In the genomic region with DNA sequence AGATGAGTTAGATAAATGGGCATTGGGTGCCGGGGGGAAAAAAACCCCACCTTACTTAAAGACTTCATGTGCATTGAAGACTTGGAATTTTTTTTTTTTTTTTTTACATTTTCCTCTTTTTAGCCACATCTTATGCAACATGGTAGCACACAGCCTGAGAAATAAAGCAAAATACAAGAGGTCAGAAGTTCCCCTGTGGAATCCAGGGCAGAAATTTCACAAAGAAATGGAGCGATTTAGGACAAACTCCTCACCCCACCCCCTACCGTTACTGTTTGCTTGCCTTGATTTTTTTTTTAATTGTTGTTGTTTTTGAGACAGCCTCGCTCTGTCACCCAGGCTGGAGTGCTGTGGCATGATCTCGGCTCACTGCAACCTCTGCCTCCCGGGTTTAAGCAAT, we compare ENCODE assay signal across 20 cellular contexts.
DNase-seq lines count a peak whose midpoint lies in the region; ATAC-seq and TF ChIP-seq lines count a peak whose summit lies in the region.
"Had no signal": no experiment of that assay in that cellular context is flagged by ENCODE, and none has a peak within 500 bp of the region (broad histone marks: within the 10 kb centered on the region; RNA-seq: fewer than 3 reads in every experiment).

No MANE protein-coding gene starts in this region.

- H3K4me1 ChIP-seq in KMS-11 (ENCODE audit: low read depth, poor library complexity, severe bottlenecking): peaks cover 10% of the 10 kb centered on the region
- H3K4me1 ChIP-seq: pancreas, right lobe of liver had no signal

- DNase-seq in activated T-cell treated with anti-CD3 and anti-CD28 coated beads, Interleukin-2, amount 50 U/mL, for 4 hours: no peak
- DNase-seq in activated T-cell treated with anti-CD3 and anti-CD28 coated beads, Interleukin-2, amount 50 U/mL, for 1 hour: no peak
- no peak for DNase-seq in activated naive CD8-positive, alpha-beta T cell treated with anti-CD3 and anti-CD28 coated beads, Interleukin-2, amount 50 U/mL, for 24 hours
- DNase-seq in NAMALWA (ENCODE audit: low spot score) (no peak), Kasumi-1 (lab: John Stamatoyannopoulos, UW) (no peak), NCI-H1436 (lab: John Stamatoyannopoulos, UW) (no peak)
- DNase-seq: activated CD8-positive, alpha-beta memory T cell treated with anti-CD3 and anti-CD28 coated beads for 24 hours; activated gamma-delta T cell; aorta; DMS53; effector memory CD4-positive, alpha-beta T cell; NCI-H187; NCI-H82; pancreas; right lobe of liver; WERI-Rb-1 had no signal

- H3K4me3 Mint-ChIP-seq in activated T-cell treated with anti-CD3 and anti-CD28 coated beads, Interleukin-2, amount 50 U/mL, for 4 hours: peak overlapping the region; percentile 59
- H3K4me3 Mint-ChIP-seq in activated naive CD8-positive, alpha-beta T cell treated with anti-CD3 and anti-CD28 coated beads, Interleukin-2, amount 50 U/mL, for 24 hours: peak overlapping the region; percentile 47
- H3K4me3 Mint-ChIP-seq in stimulated activated memory B cell treated with anti-CD40 and anti-IgM and Interleukin-4, amounts not matched to agents 10 μg/mL and 1 μg/mL and 100 μg/mL, for 72 hours: no peak overlapping the region

- H2AFZ ChIP-seq in KMS-11 (ENCODE audit: low read depth): no peak overlapping the region

- H3K79me2 ChIP-seq in KMS-11 (ENCODE audit: insufficient read depth, low read depth): no peaks in the 10 kb centered on the region

- peaks cover 18% of the 10 kb centered on the region for H3K4me1 Mint-ChIP-seq in activated T-cell treated with anti-CD3 and anti-CD28 coated beads, Interleukin-2, amount 50 U/mL, for 4 hours (ENCODE audit: low read depth)
- peaks cover 10% of the 10 kb centered on the region for H3K4me1 Mint-ChIP-seq in activated naive CD8-positive, alpha-beta T cell treated with anti-CD3 and anti-CD28 coated beads, Interleukin-2, amount 50 U/mL, for 24 hours
- peaks cover 6% of the 10 kb centered on the region for H3K4me1 Mint-ChIP-seq in stimulated activated memory B cell treated with anti-CD40 and anti-IgM and Interleukin-4, amounts not matched to agents 10 μg/mL and 1 μg/mL and 100 μg/mL, for 72 hours

- H3K9me3 Mint-ChIP-seq in activated T-cell treated with anti-CD3 and anti-CD28 coated beads, Interleukin-2, amount 50 U/mL, for 4 hours: no peaks in the 10 kb centered on the region
- H3K9me3 Mint-ChIP-seq in activated naive CD8-positive, alpha-beta T cell treated with anti-CD3 and anti-CD28 coated beads, Interleukin-2, amount 50 U/mL, for 24 hours: no peaks in the 10 kb centered on the region
- no peaks in the 10 kb centered on the region for H3K9me3 Mint-ChIP-seq in stimulated activated memory B cell treated with anti-CD40 and anti-IgM and Interleukin-4, amounts not matched to agents 10 μg/mL and 1 μg/mL and 100 μg/mL, for 72 hours

- no peak for ATAC-seq in activated T-cell treated with anti-CD3 and anti-CD28 coated beads, Interleukin-2, amount 50 U/mL, for 4 hours
- no peak for ATAC-seq in activated naive CD8-positive, alpha-beta T cell treated with anti-CD3 and anti-CD28 coated beads, Interleukin-2, amount 50 U/mL, for 24 hours
- no peak for ATAC-seq in stimulated activated memory B cell treated with anti-CD40 and anti-IgM and Interleukin-4, amounts not matched to agents 10 μg/mL and 1 μg/mL and 100 μg/mL, for 72 hours
- ATAC-seq: esophagus mucosa, pancreas had no signal

- H3K4me3 ChIP-seq in KMS-11 (IDR thresholded peaks at IDR 0.05; ENCODE audit: insufficient read depth, low read depth, low read length): no peak overlapping the region
- H3K4me3 ChIP-seq: pancreas, right lobe of liver, thoracic aorta had no signal

- no peak for TF ChIP-seq CTCF in KMS-11 (conservative IDR thresholded peaks at IDR 0.05; ENCODE audit: low read depth, low read length)

- no peaks in the 10 kb centered on the region for H3K36me3 Mint-ChIP-seq in activated T-cell treated with anti-CD3 and anti-CD28 coated beads, Interleukin-2, amount 50 U/mL, for 4 hours (ENCODE audit: insufficient read depth)
- no peaks in the 10 kb centered on the region for H3K36me3 Mint-ChIP-seq in activated naive CD8-positive, alpha-beta T cell treated with anti-CD3 and anti-CD28 coated beads, Interleukin-2, amount 50 U/mL, for 24 hours (ENCODE audit: low read depth)
- H3K36me3 Mint-ChIP-seq in stimulated activated memory B cell treated with anti-CD40 and anti-IgM and Interleukin-4, amounts not matched to agents 10 μg/mL and 1 μg/mL and 100 μg/mL, for 72 hours: no peaks in the 10 kb centered on the region

- H3K27ac Mint-ChIP-seq in activated naive CD8-positive, alpha-beta T cell treated with anti-CD3 and anti-CD28 coated beads, Interleukin-2, amount 50 U/mL, for 24 hours: peak overlapping the region; percentile 44
- H3K27ac Mint-ChIP-seq in stimulated activated memory B cell treated with anti-CD40 and anti-IgM and Interleukin-4, amounts not matched to agents 10 μg/mL and 1 μg/mL and 100 μg/mL, for 72 hours: peak overlapping the region; percentile 50

- no peaks in the 10 kb centered on the region for H4K20me1 ChIP-seq in KMS-11 (ENCODE audit: insufficient read depth)

- H3K4me2 ChIP-seq in KMS-11: no peak overlapping the region

- no peak overlapping the region for H3K9ac ChIP-seq in KMS-11

- H3K27ac ChIP-seq in KMS-11: 0 out of 2 replicates have a peak overlapping the region, but pooled peaks have one; percentile 73
- H3K27ac ChIP-seq: pancreas, right lobe of liver, thoracic aorta, WERI-Rb-1 had no signal

- no peaks in the 10 kb centered on the region for H3K27me3 ChIP-seq in KMS-11 (ENCODE audit: insufficient read depth, low read depth)
- H3K27me3 ChIP-seq: pancreas, right lobe of liver had no signal

- H3K36me3 ChIP-seq in KMS-11 (ENCODE audit: insufficient read depth): no peaks in the 10 kb centered on the region
- H3K36me3 ChIP-seq: pancreas, right lobe of liver, thoracic aorta, WERI-Rb-1 had no signal

- H3K27me3 Mint-ChIP-seq in activated T-cell treated with anti-CD3 and anti-CD28 coated beads, Interleukin-2, amount 50 U/mL, for 4 hours (ENCODE audit: low read depth): peaks cover 3% of the 10 kb centered on the region
- no peaks in the 10 kb centered on the region for H3K27me3 Mint-ChIP-seq in activated naive CD8-positive, alpha-beta T cell treated with anti-CD3 and anti-CD28 coated beads, Interleukin-2, amount 50 U/mL, for 24 hours
- H3K27me3 Mint-ChIP-seq in stimulated activated memory B cell treated with anti-CD40 and anti-IgM and Interleukin-4, amounts not matched to agents 10 μg/mL and 1 μg/mL and 100 μg/mL, for 72 hours: no peaks in the 10 kb centered on the region
